ENCODE assay signal across 8 cellular contexts in the genomic region with DNA sequence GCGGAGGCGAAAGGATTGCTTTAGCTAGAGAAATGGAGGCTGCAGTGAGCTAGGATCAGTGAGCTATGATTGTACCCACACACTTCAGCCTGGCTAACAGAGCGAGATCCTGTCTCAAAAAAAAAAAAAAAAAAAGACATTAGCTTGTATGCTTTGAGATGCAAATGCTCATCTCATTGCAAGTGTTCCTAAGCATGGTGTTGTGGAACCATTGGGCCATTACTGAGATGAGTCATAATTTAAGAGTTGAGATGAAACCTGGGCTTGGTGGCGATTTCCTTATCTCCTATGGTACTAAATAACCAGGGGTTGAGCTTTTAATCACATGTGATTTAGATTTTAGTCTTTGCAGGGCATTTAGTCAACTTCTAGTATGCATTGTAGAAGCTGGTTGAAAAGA. TPM values are rescaled to one million over a fixed set of nuclear protein-coding genes. Genes with fewer than 3 reads are reported as not detected.
DNase-seq lines count a peak whose midpoint lies in the region; ATAC-seq, FAIRE-seq and TF ChIP-seq lines count a peak whose summit lies in the region.

No MANE protein-coding gene starts in this region.

- no peak overlapping the region for H3K4ac ChIP-seq in H1 (replicated peaks; ENCODE audit: insufficient read length, low read depth, low read length)

- no peak overlapping the region for H2BK15ac ChIP-seq in H1 (ENCODE audit: low read length)

- H3K4me1 Mint-ChIP-seq in CD4-positive, alpha-beta memory T cell = peaks cover 48 to 75% (median 62%) of the 10 kb centered on the region in 4 donors

- H2BK120ac ChIP-seq in H1 (replicated peaks; ENCODE audit: low read depth, low read length) = no peak overlapping the region

- no peak overlapping the region for H4K8ac ChIP-seq in H1 (ENCODE audit: extremely low read depth, insufficient read depth, low read length)

- intact Hi-C loops in CD4-positive, alpha-beta memory T cell (cut with micrococcal nuclease) = no loop called here

- H3K9me3 Mint-ChIP-seq in CD4-positive, alpha-beta memory T cell = no peaks in the 10 kb centered on the region

- H3K36me3 Mint-ChIP-seq in CD4-positive, alpha-beta memory T cell = peaks cover 18 to 30% of the 10 kb centered on the region in 2 donors

- H3K27ac ChIP-seq in CD4-positive, alpha-beta memory T cell (ENCODE audit: low read depth, low read length) = no peak overlapping the region
- no peak overlapping the region for H3K27ac ChIP-seq in H1 (ENCODE audit: low read depth, low read length)

- DNase-seq in CD4-positive, alpha-beta memory T cell = no peak
- no peak for DNase-seq in GM19239 (ENCODE audit: insufficient read length, low spot score)
- DNase-seq in H1 (ENCODE audit: low read depth in 1 of 2, low spot score in 2 of 2) = no peak
- no peak for DNase-seq in retina
- DNase-seq in frontal cortex (ENCODE audit: low spot score in 2 of 2) = no peak
- no peak for DNase-seq in GM03348 (ENCODE audit: low spot score)

- no peak for TF ChIP-seq RAD21 in H1 (IDR thresholded peaks at IDR 0.05 in 1 of 2, conservative IDR thresholded peaks at IDR 0.05 in 1 of 2; ENCODE audit: low read depth in 2 of 2, low read length in 2 of 2)

- WGBS in H1 (ENCODE audit: extremely low coverage in 1 of 2, insufficient coverage in 1 of 2, insufficient read length in 1 of 2, insufficient replicate concordance in 2 of 2, low coverage in 1 of 2, low lambda C conversion rate in 2 of 2, missing lambda C conversion rate in 1 of 2), 2 experiments = 80% methylated on average over 4 of the region's 4 CpGs; no CpG with 5 or more reads in 1 of the 2 experiments

- H4K20me1 ChIP-seq in H1 (replicated peaks in 1 of 2; ENCODE audit: control insufficient read depth in 1 of 2, insufficient read depth in 2 of 2, low read length in 2 of 2) = peaks cover 2 to 3% of the 10 kb centered on the region in 2 experiments

- no peak overlapping the region for H3K18ac ChIP-seq in H1 (ENCODE audit: extremely low read depth, low read length)

- peaks cover 9% of the 10 kb centered on the region for H3K23me2 ChIP-seq in H1 (ENCODE audit: low read depth, low read length)

- no peak overlapping the region for H2BK12ac ChIP-seq in H1 (ENCODE audit: low read depth, low read length)

- POLR2A ChIA-PET in CD4-positive, alpha-beta memory T cell (lab: Charles Lee; ENCODE audit: partially characterized antibody) = interaction anchor here (1.2 to 4.5 kb wide), 3 partner anchors 10 to 69 kb away, joined by 3 to 49 read pairs (median 8); a partner anchor contains a TSS
- POLR2A ChIA-PET in H1 (lab: Charles Lee; ENCODE audit: partially characterized antibody) = interaction anchor here (0.6 to 1.4 kb wide), 3 partner anchors 10 to 31 kb away, joined by 3 to 4 read pairs (median 3); a partner anchor contains a TSS

- peak; percentile 28 for ATAC-seq in HG03460 (IDR thresholded peaks at IDR 0.05; ENCODE audit: unreplicated experiment)
- no peak for ATAC-seq in GM21737 (IDR thresholded peaks at IDR 0.05; ENCODE audit: unreplicated experiment)

- CTCF ChIA-PET in CD4-positive, alpha-beta memory T cell (lab: Charles Lee; ENCODE audit: partially characterized antibody) = interaction anchor here (0.9 to 2.0 kb wide), 5 partner anchors 8 to 68 kb away, joined by 3 to 8 read pairs (median 3); no protein-coding TSS in a partner anchor
- CTCF ChIA-PET in H1 (lab: Charles Lee; ENCODE audit: partially characterized antibody) = interaction anchor here (0.7 to 2.3 kb wide), 9 partner anchors 8 to 370 kb away, joined by 3 to 14 read pairs (median 3); a partner anchor contains a TSS

- H3K79me1 ChIP-seq in H1 (ENCODE audit: low read depth, low read length) = peaks cover 2% of the 10 kb centered on the region; the same call in 1 of the 2 replicates

- H4K91ac ChIP-seq in H1 (replicated peaks; ENCODE audit: insufficient read length, low read length) = no peak overlapping the region

- TF ChIP-seq CTCF in H1 (IDR thresholded peaks at IDR 0.05; ENCODE audit: control extremely low read depth in 1 of 3, insufficient read depth in 1 of 3, low read depth in 1 of 3, low read length in 3 of 3) = no peak

- no peaks in the 10 kb centered on the region for H3K27me3 Mint-ChIP-seq in CD4-positive, alpha-beta memory T cell

- H3K23ac ChIP-seq in H1 (ENCODE audit: insufficient read length) = no peak overlapping the region

- H3K36me3 ChIP-seq in CD4-positive, alpha-beta memory T cell (ENCODE audit: insufficient read depth, low read length) = no peaks in the 10 kb centered on the region
- H3K36me3 ChIP-seq in H1 (ENCODE audit: control insufficient read depth in 2 of 4, insufficient read depth in 4 of 4, low read length in 3 of 4) = no peaks in the 10 kb centered on the region

- H2AK5ac ChIP-seq in H1 (ENCODE audit: low read depth, low read length) = no peak overlapping the region

- no peak overlapping the region for H2BK20ac ChIP-seq in H1 (ENCODE audit: low read length)

- H4K5ac ChIP-seq in H1 (ENCODE audit: insufficient read length, low read depth, low read length) = no peak overlapping the region

- TF ChIP-seq EP300 in H1 (IDR thresholded peaks at IDR 0.05; ENCODE audit: borderline replicate concordance in 1 of 2, low read depth in 2 of 2, low read length in 2 of 2) = no peak

- FAIRE-seq in GM19239 (lab: Jason Lieb, UNC) (peak; percentile 96), H1 (lab: Jason Lieb, UNC) (no peak), frontal cortex (lab: Jason Lieb, UNC) (no peak)

- H3K79me2 ChIP-seq in H1 (ENCODE audit: control insufficient read depth in 1 of 2, insufficient read depth in 2 of 2, low read length in 2 of 2) = peaks cover 0 to 33% of the 10 kb centered on the region in 2 experiments; a peak in 2 of 4 replicates

- H3K4me3 ChIP-seq in CD4-positive, alpha-beta memory T cell (ENCODE audit: low read length in 2 of 2) = no peak overlapping the region
- peak overlapping the region in 1 of 4 experiments; percentile 80; a peak in 1 of 8 replicates for H3K4me3 ChIP-seq in H1 (ENCODE audit: extremely low read depth in 1 of 4, insufficient read depth in 2 of 4, low read depth in 3 of 4, low read length in 4 of 4)

- no peaks in the 10 kb centered on the region for H3K9me3 ChIP-seq in CD4-positive, alpha-beta memory T cell (ENCODE audit: control insufficient read depth in 1 of 2, low read length in 2 of 2)
- no peaks in the 10 kb centered on the region for H3K9me3 ChIP-seq in H1 (ENCODE audit: insufficient read depth in 2 of 2, low read depth in 1 of 2, low read length in 1 of 2)

- H3K27me3 ChIP-seq in CD4-positive, alpha-beta memory T cell (ENCODE audit: insufficient read depth, low read length) = no peaks in the 10 kb centered on the region
- H3K27me3 ChIP-seq in H1 (replicated peaks in 1 of 4; ENCODE audit: control insufficient read depth in 3 of 4, extremely low read depth in 1 of 4, insufficient read depth in 3 of 4, low read length in 3 of 4) = no peaks in the 10 kb centered on the region; a peak in 2 of 7 replicates

- H3K4me1 ChIP-seq in CD4-positive, alpha-beta memory T cell (ENCODE audit: insufficient read depth, low read length) = peaks cover 59% of the 10 kb centered on the region
- peaks cover 0 to 12% (median 4%) of the 10 kb centered on the region in 4 experiments; a peak in 3 of 7 replicates for H3K4me1 ChIP-seq in H1 (replicated peaks in 1 of 4; ENCODE audit: control insufficient read depth in 3 of 4, insufficient read depth in 4 of 4, low read length in 3 of 4)

- H3K56ac ChIP-seq in H1 (replicated peaks; ENCODE audit: insufficient read length, low read depth, low read length) = no peak overlapping the region

- peak overlapping the region; percentile 14 to 59; a peak in 3 of 4 replicates for H3K4me2 ChIP-seq in H1 (ENCODE audit: insufficient read depth in 1 of 2, low read depth in 2 of 2, low read length in 2 of 2)

- H2AFZ ChIP-seq in H1 (ENCODE audit: low read length) = no peak overlapping the region

- no peak for TF ChIP-seq POLR2A in H1 (IDR thresholded peaks at IDR 0.05; ENCODE audit: control extremely low read depth in 1 of 2, low read depth in 2 of 2, low read length in 2 of 2)

- H3K4me3 Mint-ChIP-seq in CD4-positive, alpha-beta memory T cell = peak overlapping the region; percentile 56 to 99 (median 94)

- H3K27ac Mint-ChIP-seq in CD4-positive, alpha-beta memory T cell = peak overlapping the region in 5 of 7 donors; percentile 20 to 68 (median 57)

- H3K9ac ChIP-seq in H1 (replicated peaks in 1 of 4; ENCODE audit: extremely low read depth in 1 of 4, low read depth in 3 of 4, low read length in 3 of 4) = peak overlapping the region in 1 of 4 experiments; percentile 36; a peak in 1 of 7 replicates

- H2BK5ac ChIP-seq in H1 (ENCODE audit: low read depth, low read length) = no peak overlapping the region

- no peak overlapping the region for H3K14ac ChIP-seq in H1 (ENCODE audit: insufficient read length)

RNA-seq across cellular contexts. Expression of a gene that starts 2.2 kb away (rescaled TPM):
- 10 to 100 TPM; 30.1 to 31.9 TPM for total RNA-seq in CD4-positive, alpha-beta memory T cell
- polyA plus RNA-seq in CD4-positive, alpha-beta memory T cell = 10 to 100 TPM; 28.8 to 35.8 TPM
- total RNA-seq in H1 (2021; fragmentation: NEBNext Ultra II Directional; extraction: Animal tissue kit (Norgen Biotek cat#: 25700)) = 20.1 and 22.3 TPM in 2 replicates
- 1.2 and 1.9 TPM in 2 replicates for polyA plus RNA-seq in H1 (2011; rRNA removed)
- polyA plus RNA-seq in H1 (2011; cell fraction: cytosol; rRNA removed) = 3.6 TPM
- 1.3 TPM for polyA plus RNA-seq in H1 (2011; cell fraction: nucleus; rRNA removed)
- polyA plus RNA-seq in H1 (2012, experiment 1 of 2) = 6.1 to 8.0 TPM (median 6.8 TPM) in 4 replicates
- polyA plus RNA-seq in H1 (2012, experiment 2 of 2) = 0.28 TPM
- 13.9 TPM for polyA plus RNA-seq in H1 (2013, experiment 1 of 2)
- 15.4 TPM for polyA plus RNA-seq in H1 (2013, experiment 2 of 2)
- 4.8 and 9.4 TPM in 2 replicates for polyA minus RNA-seq in H1 (2011; rRNA and poly(A)+ RNA removed)
- polyA minus RNA-seq in H1 (2011; cell fraction: cytosol; rRNA and poly(A)+ RNA removed) = 4.8 TPM
- polyA minus RNA-seq in H1 (2011; cell fraction: nucleus; rRNA and poly(A)+ RNA removed) = 5.2 TPM
- total RNA-seq in frontal cortex = 13.0 TPM

RNA-seq across cellular contexts. Expression of a gene that starts 4.0 kb away (rescaled TPM):
- total RNA-seq in CD4-positive, alpha-beta memory T cell = under 1 TPM; 0.79 to 0.80 TPM
- 1 to 10 TPM; 2.1 to 2.2 TPM for polyA plus RNA-seq in CD4-positive, alpha-beta memory T cell
- total RNA-seq in H1 (2021; fragmentation: NEBNext Ultra II Directional; extraction: Animal tissue kit (Norgen Biotek cat#: 25700)) = 4.8 and 7.0 TPM in 2 replicates
- 2.4 and 3.6 TPM in 2 replicates for polyA plus RNA-seq in H1 (2011; rRNA removed)
- polyA plus RNA-seq in H1 (2011; cell fraction: cytosol; rRNA removed) = 4.5 TPM
- polyA plus RNA-seq in H1 (2011; cell fraction: nucleus; rRNA removed) = 3.0 TPM
- polyA plus RNA-seq in H1 (2012, experiment 1 of 2) = 4.6 to 10.8 TPM (median 4.9 TPM) in 4 replicates
- polyA plus RNA-seq in H1 (2012, experiment 2 of 2) = 1.8 TPM
- 9.5 TPM for polyA plus RNA-seq in H1 (2013, experiment 1 of 2)
- 9.5 TPM for polyA plus RNA-seq in H1 (2013, experiment 2 of 2)
- 1.9 and 2.4 TPM in 2 replicates for polyA minus RNA-seq in H1 (2011; rRNA and poly(A)+ RNA removed)
- not detected for polyA minus RNA-seq in H1 (2011; cell fraction: cytosol; rRNA and poly(A)+ RNA removed)
- 3.5 TPM for polyA minus RNA-seq in H1 (2011; cell fraction: nucleus; rRNA and poly(A)+ RNA removed)
- total RNA-seq in frontal cortex = 9.0 TPM

RNA-seq across cellular contexts. Expression of a gene that starts 31.3 kb away (rescaled TPM):
- 1 to 10 TPM; 3.6 to 4.1 TPM for total RNA-seq in CD4-positive, alpha-beta memory T cell
- polyA plus RNA-seq in CD4-positive, alpha-beta memory T cell = under 1 TPM; 0.23 to 0.32 TPM
- 2.3 and 2.4 TPM in 2 replicates for total RNA-seq in H1 (2021; fragmentation: NEBNext Ultra II Directional; extraction: Animal tissue kit (Norgen Biotek cat#: 25700))
- 1.8 and 2.8 TPM in 2 replicates for polyA plus RNA-seq in H1 (2011; rRNA removed)
- polyA plus RNA-seq in H1 (2011; cell fraction: cytosol; rRNA removed) = 3.6 TPM
- polyA plus RNA-seq in H1 (2011; cell fraction: nucleus; rRNA removed) = 2.2 TPM
- polyA plus RNA-seq in H1 (2012, experiment 1 of 2) = 2.3 to 3.3 TPM (median 3.0 TPM) in 4 replicates
- 0.34 TPM for polyA plus RNA-seq in H1 (2012, experiment 2 of 2)
- polyA plus RNA-seq in H1 (2013, experiment 1 of 2) = 3.7 TPM
- polyA plus RNA-seq in H1 (2013, experiment 2 of 2) = 2.6 TPM
- 1.0 and 4.0 TPM in 2 replicates for polyA minus RNA-seq in H1 (2011; rRNA and poly(A)+ RNA removed)
- polyA minus RNA-seq in H1 (2011; cell fraction: cytosol; rRNA and poly(A)+ RNA removed) = 3.6 TPM
- polyA minus RNA-seq in H1 (2011; cell fraction: nucleus; rRNA and poly(A)+ RNA removed) = 4.8 TPM
- total RNA-seq in frontal cortex = 2.4 TPM

RNA-seq across cellular contexts. Expression of a gene that starts 31.5 kb away (rescaled TPM):
- 10 to 100 TPM; 51.0 to 52.4 TPM for total RNA-seq in CD4-positive, alpha-beta memory T cell
- polyA plus RNA-seq in CD4-positive, alpha-beta memory T cell = 10 to 100 TPM; 57.1 to 83.0 TPM
- 55.3 and 60.4 TPM in 2 replicates for total RNA-seq in H1 (2021; fragmentation: NEBNext Ultra II Directional; extraction: Animal tissue kit (Norgen Biotek cat#: 25700))
- polyA plus RNA-seq in H1 (2011; rRNA removed) = 25.4 and 36.1 TPM in 2 replicates
- 32.7 TPM for polyA plus RNA-seq in H1 (2011; cell fraction: cytosol; rRNA removed)
- polyA plus RNA-seq in H1 (2011; cell fraction: nucleus; rRNA removed) = 37.3 TPM
- polyA plus RNA-seq in H1 (2012, experiment 1 of 2) = 39.5 to 51.6 TPM (median 45.8 TPM) in 4 replicates
- polyA plus RNA-seq in H1 (2012, experiment 2 of 2) = 13.5 TPM
- 41.2 TPM for polyA plus RNA-seq in H1 (2013, experiment 1 of 2)
- 39.3 TPM for polyA plus RNA-seq in H1 (2013, experiment 2 of 2)
- 34.8 and 35.2 TPM in 2 replicates for polyA minus RNA-seq in H1 (2011; rRNA and poly(A)+ RNA removed)
- polyA minus RNA-seq in H1 (2011; cell fraction: cytosol; rRNA and poly(A)+ RNA removed) = 61.7 TPM
- polyA minus RNA-seq in H1 (2011; cell fraction: nucleus; rRNA and poly(A)+ RNA removed) = 99.6 TPM
- 64.8 TPM for total RNA-seq in frontal cortex
